ENCODE assay signal across 23 cellular contexts in the genomic region with DNA sequence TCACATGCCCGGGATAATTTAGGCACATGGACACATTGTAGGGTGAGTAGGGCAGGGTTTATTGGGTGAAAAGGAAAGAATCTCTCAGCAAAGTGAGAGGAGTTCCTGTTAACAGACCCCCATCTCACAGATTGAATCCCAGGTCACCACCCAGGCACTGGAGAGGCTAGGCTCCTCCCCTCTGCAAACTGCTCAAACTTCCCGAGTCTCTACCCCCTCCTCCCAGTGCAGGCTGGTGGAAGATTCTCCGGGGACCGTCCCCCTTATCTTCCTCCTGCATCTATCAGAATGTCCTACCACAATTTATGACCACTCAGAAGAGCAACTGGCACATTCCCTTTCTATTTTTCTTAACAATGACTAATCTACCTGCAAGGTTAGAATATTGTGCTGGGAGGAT.
"Had no signal": no experiment of that assay in that cellular context is flagged by ENCODE, and none has a peak within 500 bp of the region (broad histone marks: within the 10 kb centered on the region; RNA-seq: fewer than 3 reads in every experiment).

No MANE protein-coding gene starts in this region.

- H3K36me3 Mint-ChIP-seq: activated CD8-positive, alpha-beta memory T cell treated with anti-CD3 and anti-CD28 coated beads, Interleukin-2, amount 10 ng/mL, durations not matched to agents 7 days and 5 days; activated naive CD4-positive, alpha-beta T cell treated with anti-CD3 and anti-CD28 coated beads, Interleukin-2, amount 50 U/mL, for 72 hours; natural killer cell had no signal

- DNase-seq: activated CD4-positive, alpha-beta T cell treated with anti-CD3 and anti-CD28 coated beads for 36 hours; activated CD4-positive, CD25-positive, alpha-beta regulatory T cell; activated CD8-positive, alpha-beta memory T cell treated with anti-CD3 and anti-CD28 coated beads, Interleukin-2, amount 10 ng/mL, durations not matched to agents 7 days and 5 days; activated CD8-positive, alpha-beta T cell treated with anti-CD3 and anti-CD28 coated beads, Interleukin-2, amount 10 ng/mL, durations not matched to agents 7 days and 5 days; activated naive CD4-positive, alpha-beta T cell; activated T-cell treated with anti-CD3 and anti-CD28 coated beads, Interleukin-2, amount 50 U/mL, for 72 hours; central memory CD4-positive, alpha-beta T cell; esophagus squamous epithelium; foreskin melanocyte; heart right ventricle; kidney; left colon; midbrain; natural killer cell; right lobe of liver; stimulated activated CD4-positive, alpha-beta T cell treated with anti-CD3 and anti-CD28 coated beads, Interleukin-2, amount 100 ng/mL, for 48 hours; stimulated activated naive CD8-positive, alpha-beta T cell treated with anti-CD3 and anti-CD28 coated beads, Interleukin-15, Interleukin-2, amounts not matched to agents 100 U/mL and 50 U/mL, for 24 hours; T-helper 1 cell; testis; transverse colon had no signal

- H3K36me3 ChIP-seq: breast epithelium, esophagus squamous epithelium, right lobe of liver, transverse colon had no signal

- H3K27ac Mint-ChIP-seq: activated CD4-positive, alpha-beta T cell treated with anti-CD3 and anti-CD28 coated beads for 36 hours; activated CD8-positive, alpha-beta memory T cell treated with anti-CD3 and anti-CD28 coated beads, Interleukin-2, amount 10 ng/mL, durations not matched to agents 7 days and 5 days; activated CD8-positive, alpha-beta T cell treated with anti-CD3 and anti-CD28 coated beads, Interleukin-2, amount 10 ng/mL, durations not matched to agents 7 days and 5 days; activated naive CD4-positive, alpha-beta T cell treated with anti-CD3 and anti-CD28 coated beads, Interleukin-2, amount 50 U/mL, for 72 hours; activated T-cell treated with anti-CD3 and anti-CD28 coated beads, Interleukin-2, amount 50 U/mL, for 72 hours; natural killer cell; T-helper 2 cell treated with Interferon-gamma antibody and Interleukin-4, amounts not matched to agents 5 μg/mL and 100 μg/mL, for 36 hours had no signal

- H3K4me3 ChIP-seq: breast epithelium, esophagus squamous epithelium, heart right ventricle, right lobe of liver, testis, transverse colon had no signal

- H3K27ac ChIP-seq: breast epithelium, esophagus squamous epithelium, heart right ventricle, right lobe of liver, testis, transverse colon had no signal

- FAIRE-seq: kidney had no signal

- H3K4me1 Mint-ChIP-seq: activated CD4-positive, alpha-beta T cell treated with anti-CD3 and anti-CD28 coated beads for 36 hours; activated CD8-positive, alpha-beta memory T cell treated with anti-CD3 and anti-CD28 coated beads, Interleukin-2, amount 10 ng/mL, durations not matched to agents 7 days and 5 days; natural killer cell had no signal

- H3K9me3 ChIP-seq: esophagus squamous epithelium, heart right ventricle, right lobe of liver, testis, transverse colon had no signal

- H3K4me1 ChIP-seq: breast epithelium, esophagus squamous epithelium, right lobe of liver, testis, transverse colon had no signal

- H3K27me3 ChIP-seq: breast epithelium, esophagus squamous epithelium, right lobe of liver, testis, transverse colon had no signal

- ATAC-seq: activated CD4-positive, alpha-beta T cell treated with anti-CD3 and anti-CD28 coated beads for 36 hours; activated CD8-positive, alpha-beta memory T cell treated with anti-CD3 and anti-CD28 coated beads, Interleukin-2, amount 10 ng/mL, durations not matched to agents 7 days and 5 days; activated CD8-positive, alpha-beta T cell treated with anti-CD3 and anti-CD28 coated beads, Interleukin-2, amount 10 ng/mL, durations not matched to agents 7 days and 5 days; activated naive CD4-positive, alpha-beta T cell treated with anti-CD3 and anti-CD28 coated beads, Interleukin-2, amount 50 U/mL, for 72 hours; activated T-cell treated with anti-CD3 and anti-CD28 coated beads, Interleukin-2, amount 50 U/mL, for 72 hours; heart right ventricle; left colon; natural killer cell; right lobe of liver; stimulated activated naive CD8-positive, alpha-beta T cell treated with anti-CD3 and anti-CD28 coated beads, Interleukin-15, Interleukin-2, amounts not matched to agents 100 U/mL and 50 U/mL, for 24 hours had no signal

- H3K27me3 Mint-ChIP-seq: activated CD8-positive, alpha-beta memory T cell treated with anti-CD3 and anti-CD28 coated beads, Interleukin-2, amount 10 ng/mL, durations not matched to agents 7 days and 5 days had no signal

- H3K4me3 Mint-ChIP-seq: activated CD4-positive, alpha-beta T cell treated with anti-CD3 and anti-CD28 coated beads for 36 hours; activated CD8-positive, alpha-beta memory T cell treated with anti-CD3 and anti-CD28 coated beads, Interleukin-2, amount 10 ng/mL, durations not matched to agents 7 days and 5 days; activated CD8-positive, alpha-beta T cell treated with anti-CD3 and anti-CD28 coated beads, Interleukin-2, amount 10 ng/mL, durations not matched to agents 7 days and 5 days; activated T-cell treated with anti-CD3 and anti-CD28 coated beads, Interleukin-2, amount 50 U/mL, for 72 hours; natural killer cell; T-helper 2 cell treated with Interferon-gamma antibody and Interleukin-4, amounts not matched to agents 5 μg/mL and 100 μg/mL, for 36 hours had no signal

- H3K9me3 Mint-ChIP-seq: activated naive CD4-positive, alpha-beta T cell treated with anti-CD3 and anti-CD28 coated beads, Interleukin-2, amount 50 U/mL, for 72 hours; activated T-cell treated with anti-CD3 and anti-CD28 coated beads, Interleukin-2, amount 50 U/mL, for 72 hours; natural killer cell; T-helper 2 cell treated with Interferon-gamma antibody and Interleukin-4, amounts not matched to agents 5 μg/mL and 100 μg/mL, for 36 hours had no signal
